ENCODE assay signal across 26 cellular contexts in genomic region chr13:33692531-33692930, GRCh38.
A peak's percentile ranks its signal among the peaks of the same experiment; 100 is the strongest.
DNase-seq lines count a peak whose midpoint lies in the region; ATAC-seq, FAIRE-seq and TF ChIP-seq lines count a peak whose summit lies in the region.
"Had no signal": no experiment of that assay in that cellular context is flagged by ENCODE, and none has a peak within 500 bp of the region (broad histone marks: within the 10 kb centered on the region; RNA-seq: fewer than 3 reads in every experiment).

No MANE protein-coding gene starts in this region.

- intact Hi-C loops in activated CD4-positive, alpha-beta T cell treated with anti-CD3 and anti-CD28 coated beads, Interleukin-2, amount 10 ng/mL, durations not matched to agents 24 days and 14 days (cut with micrococcal nuclease) = no loop called here
- intact Hi-C loops in HCT116 (cut with micrococcal nuclease) = no loop called here

- TF ChIP-seq POLR2A in HCT116 (IDR thresholded peaks at IDR 0.05; ENCODE audit: borderline replicate concordance, extremely low read depth, insufficient read depth, insufficient read length) (no peak), gastroesophageal sphincter (IDR thresholded peaks at IDR 0.05) (no peak)

- no peaks in the 10 kb centered on the region for H3K79me1 ChIP-seq in trophoblast cell (ENCODE audit: low read length)

- no peak for TF ChIP-seq RAD21 in HCT116 (IDR thresholded peaks at IDR 0.05; ENCODE audit: low read depth)

- H2BK120ac ChIP-seq in trophoblast cell (ENCODE audit: insufficient read depth, low read length, poor library complexity) = no peak overlapping the region

- no peak overlapping the region for H2AK5ac ChIP-seq in trophoblast cell (ENCODE audit: low read length)

- H3K23ac ChIP-seq in trophoblast cell (ENCODE audit: low read length) = no peak overlapping the region

- WGBS in trophoblast cell (ENCODE audit: extremely low coverage, insufficient coverage, insufficient read length) = no CpG with 5 or more reads among the region's 2 CpGs
- 73 to 79% methylated on average over 2 of the region's 2 CpGs for WGBS in gastroesophageal sphincter (ENCODE audit: low coverage in 1 of 2), 2 donors

- no peak for TF ChIP-seq EP300 in gastroesophageal sphincter (IDR thresholded peaks at IDR 0.05)

- no peak overlapping the region for H4K91ac ChIP-seq in trophoblast cell (ENCODE audit: low read depth, low read length)

- H3K36me3 ChIP-seq in HCT116 (ENCODE audit: control insufficient read depth in 1 of 2, insufficient read depth in 2 of 2, low read length in 2 of 2) (no peaks in the 10 kb centered on the region), bronchial epithelial cell (ENCODE audit: control insufficient read depth, insufficient read depth, low read length) (no peaks in the 10 kb centered on the region), trophoblast cell (ENCODE audit: control insufficient read depth in 1 of 2, insufficient read depth in 2 of 2, low read length in 2 of 2) (no peaks in the 10 kb centered on the region), gastroesophageal sphincter (no peaks in the 10 kb centered on the region)
- H3K36me3 ChIP-seq: BE2C, SJCRH30 had no signal

- H3K27me3 Mint-ChIP-seq in activated CD4-positive, alpha-beta T cell treated with anti-CD3 and anti-CD28 coated beads, Interleukin-2, amount 10 ng/mL, durations not matched to agents 24 days and 14 days = peaks cover 2% of the 10 kb centered on the region
- no peaks in the 10 kb centered on the region for H3K27me3 Mint-ChIP-seq in T-helper 2 cell treated with Interferon-gamma antibody and Interleukin-4, amounts not matched to agents 5 μg/mL and 100 μg/mL, for 36 hours (ENCODE audit: low read depth)

- H3K4me3 ChIP-seq in HCT116 (replicated peaks in 1 of 2; ENCODE audit: low read depth in 1 of 2, low read length in 2 of 2) (no peak overlapping the region), bronchial epithelial cell (ENCODE audit: low read depth, low read length) (no peak overlapping the region), trophoblast cell (ENCODE audit: low read depth, low read length) (no peak overlapping the region), gastroesophageal sphincter (no peak overlapping the region)
- H3K4me3 ChIP-seq: SJCRH30 had no signal

- H3K4me3 Mint-ChIP-seq in activated CD4-positive, alpha-beta T cell treated with anti-CD3 and anti-CD28 coated beads, Interleukin-2, amount 10 ng/mL, durations not matched to agents 24 days and 14 days = no peak overlapping the region
- H3K4me3 Mint-ChIP-seq in T-helper 2 cell treated with Interferon-gamma antibody and Interleukin-4, amounts not matched to agents 5 μg/mL and 100 μg/mL, for 36 hours = no peak overlapping the region

- H3K4me1 ChIP-seq in HCT116 (ENCODE audit: control insufficient read depth in 1 of 2, insufficient read depth in 2 of 2, low read length in 2 of 2) = peaks cover 11 to 15% of the 10 kb centered on the region in 2 experiments
- no peaks in the 10 kb centered on the region for H3K4me1 ChIP-seq in trophoblast cell (ENCODE audit: control insufficient read depth in 1 of 2, insufficient read depth in 2 of 2, low read length in 2 of 2)
- no peaks in the 10 kb centered on the region for H3K4me1 ChIP-seq in gastroesophageal sphincter
- H3K4me1 ChIP-seq: BE2C had no signal

- FAIRE-seq in bronchial epithelial cell (lab: Jason Lieb, UNC) = no peak
- FAIRE-seq: GM18507, H54, RCC 7860 had no signal

- no peaks in the 10 kb centered on the region for H3K9me3 Mint-ChIP-seq in activated CD4-positive, alpha-beta T cell treated with anti-CD3 and anti-CD28 coated beads, Interleukin-2, amount 10 ng/mL, durations not matched to agents 24 days and 14 days
- peaks cover 7% of the 10 kb centered on the region for H3K9me3 Mint-ChIP-seq in T-helper 2 cell treated with Interferon-gamma antibody and Interleukin-4, amounts not matched to agents 5 μg/mL and 100 μg/mL, for 36 hours

- DNase-seq in activated CD4-positive, alpha-beta T cell treated with anti-CD3 and anti-CD28 coated beads, Interleukin-2, amount 10 ng/mL, durations not matched to agents 24 days and 14 days = peak; percentile 41
- DNase-seq in activated CD4-positive, alpha-beta T cell treated with anti-CD3 and anti-CD28 coated beads for 48 hours = no peak
- DNase-seq in HCT116 (ENCODE audit: low read depth, low spot score) (no peak), bronchial epithelial cell (ENCODE audit: low read depth) (peak; percentile 69), trophoblast cell (peak; percentile 19 to 71)
- DNase-seq in T-helper 2 cell treated with Interferon-gamma antibody and Interleukin-4, amounts not matched to agents 5 μg/mL and 100 μg/mL, for 36 hours (ENCODE audit: low spot score) = no peak
- DNase-seq: 8988T, ACHN, BE2C, DMS153, IMR-90, KG1, MM.1S, NCI-H1092, NCI-H1417 treated with DMSO at 0.1 percent for 48 hours, NCI-H1694 treated with DMSO at 0.1 percent for 48 hours, NCI-H2081, NCI-H226, NCI-H510A, NCI-H69, OCI-M1, SJCRH30 had no signal

- H3K27ac ChIP-seq in HCT116 (ENCODE audit: low read depth, low read length) (no peak overlapping the region), trophoblast cell (ENCODE audit: low read depth, low read length) (no peak overlapping the region), gastroesophageal sphincter (no peak overlapping the region)
- H3K27ac ChIP-seq: SJCRH30 had no signal

- TF ChIP-seq CTCF in HCT116 (IDR thresholded peaks at IDR 0.05 in 2 of 3, conservative IDR thresholded peaks at IDR 0.05 in 1 of 3; ENCODE audit: borderline replicate concordance in 1 of 3, insufficient read depth in 1 of 3, low read depth in 2 of 3, low read length in 2 of 3) (no peak), bronchial epithelial cell (IDR thresholded peaks at IDR 0.05; ENCODE audit: insufficient read depth, low read length, severe bottlenecking) (no peak), gastroesophageal sphincter (IDR thresholded peaks at IDR 0.05) (no peak)

- H3K79me2 ChIP-seq in HCT116 (ENCODE audit: insufficient read depth, low read length) = no peaks in the 10 kb centered on the region
- H3K79me2 ChIP-seq in trophoblast cell (ENCODE audit: control insufficient read depth, insufficient read depth, low read length, poor library complexity) = no peaks in the 10 kb centered on the region

- POLR2A ChIA-PET in HCT116 (lab: Charles Lee) = no interaction called here

- no peaks in the 10 kb centered on the region for H3K27me3 ChIP-seq in HCT116 (ENCODE audit: insufficient read depth, low read length)
- no peaks in the 10 kb centered on the region for H3K27me3 ChIP-seq in bronchial epithelial cell (ENCODE audit: control insufficient read depth, insufficient read depth, low read length)
- H3K27me3 ChIP-seq in trophoblast cell (ENCODE audit: insufficient read depth, low read length) = no peaks in the 10 kb centered on the region
- H3K27me3 ChIP-seq in gastroesophageal sphincter = no peaks in the 10 kb centered on the region
- H3K27me3 ChIP-seq: BE2C, SJCRH30 had no signal

- H4K20me1 ChIP-seq in HCT116 (ENCODE audit: insufficient read depth) = no peaks in the 10 kb centered on the region

- peak overlapping the region; percentile 62 for H3K27ac Mint-ChIP-seq in activated CD4-positive, alpha-beta T cell treated with anti-CD3 and anti-CD28 coated beads, Interleukin-2, amount 10 ng/mL, durations not matched to agents 24 days and 14 days
- no peak overlapping the region for H3K27ac Mint-ChIP-seq in T-helper 2 cell treated with Interferon-gamma antibody and Interleukin-4, amounts not matched to agents 5 μg/mL and 100 μg/mL, for 36 hours

- RAD21 ChIA-PET in HCT116 (lab: Charles Lee; ENCODE audit: low non-redundant PET in 1 of 2, low total read pairs in 2 of 2, uncharacterized antibody in 2 of 2, unreplicated experiment in 2 of 2) = no interaction called here

- H2BK5ac ChIP-seq in trophoblast cell (ENCODE audit: low read depth, low read length, poor library complexity) = no peak overlapping the region

- no peak overlapping the region for H3K4ac ChIP-seq in trophoblast cell (ENCODE audit: low read depth, low read length)

- no peak overlapping the region for H3K4me2 ChIP-seq in HCT116 (ENCODE audit: low read length)
- no peak overlapping the region for H3K4me2 ChIP-seq in trophoblast cell (ENCODE audit: low read length)

- H4K12ac ChIP-seq in trophoblast cell (ENCODE audit: low read depth, low read length) = no peak overlapping the region

- H3K14ac ChIP-seq in trophoblast cell (ENCODE audit: low read length) = no peak overlapping the region

- H2AFZ ChIP-seq in HCT116 (ENCODE audit: low read depth, low read length, poor library complexity, severe bottlenecking) (peak overlapping the region; percentile 31), trophoblast cell (ENCODE audit: insufficient read depth, low read length, poor library complexity) (no peak overlapping the region)

- H3K18ac ChIP-seq in trophoblast cell (ENCODE audit: low read length) = no peak overlapping the region

- no TSS peak for BruUV-seq in HCT116 (replicated peaks; lab: Mats Ljungman, UMichigan)

- no peak overlapping the region for H4K8ac ChIP-seq in trophoblast cell (ENCODE audit: low read depth, low read length)

- ATAC-seq in HCT116 = no peak
- ATAC-seq in gastroesophageal sphincter = no peak

- CTCF ChIA-PET in HCT116 (lab: Charles Lee) = no interaction called here

- H3K9ac ChIP-seq in HCT116 (ENCODE audit: low read length) (no peak overlapping the region), trophoblast cell (ENCODE audit: low read length) (no peak overlapping the region)

- no peak overlapping the region for H2BK12ac ChIP-seq in trophoblast cell (ENCODE audit: low read length)

- no peaks in the 10 kb centered on the region for H3K36me3 Mint-ChIP-seq in activated CD4-positive, alpha-beta T cell treated with anti-CD3 and anti-CD28 coated beads, Interleukin-2, amount 10 ng/mL, durations not matched to agents 24 days and 14 days (ENCODE audit: low read depth)
- no peaks in the 10 kb centered on the region for H3K36me3 Mint-ChIP-seq in T-helper 2 cell treated with Interferon-gamma antibody and Interleukin-4, amounts not matched to agents 5 μg/mL and 100 μg/mL, for 36 hours (ENCODE audit: low read depth)

- H3K9me2 ChIP-seq in HCT116 (ENCODE audit: insufficient read depth) = no peaks in the 10 kb centered on the region

- H3K9me3 ChIP-seq in HCT116 (ENCODE audit: control insufficient read depth in 1 of 2, insufficient read depth in 1 of 2, low read depth in 1 of 2, low read length in 2 of 2) = no peaks in the 10 kb centered on the region
- H3K9me3 ChIP-seq in trophoblast cell (ENCODE audit: insufficient read depth, low read depth, low read length) = peaks cover 5% of the 10 kb centered on the region
- H3K9me3 ChIP-seq in gastroesophageal sphincter = no peaks in the 10 kb centered on the region
- H3K9me3 ChIP-seq: BE2C, SJCRH30 had no signal

- peaks cover 2% of the 10 kb centered on the region for H3K4me1 Mint-ChIP-seq in activated CD4-positive, alpha-beta T cell treated with anti-CD3 and anti-CD28 coated beads, Interleukin-2, amount 10 ng/mL, durations not matched to agents 24 days and 14 days
- no peaks in the 10 kb centered on the region for H3K4me1 Mint-ChIP-seq in T-helper 2 cell treated with Interferon-gamma antibody and Interleukin-4, amounts not matched to agents 5 μg/mL and 100 μg/mL, for 36 hours (ENCODE audit: low read depth)

TF ChIP-seq in HCT116, 20 proteins besides CTCF, POLR2A, EP300 and RAD21 (continues in another document):
- no peak for TF ChIP-seq YY1 (IDR thresholded peaks at IDR 0.05; ENCODE audit: extremely low read depth, insufficient replicate concordance, low read depth, low read length)
- TF ChIP-seq FOSL1 (IDR thresholded peaks at IDR 0.05; ENCODE audit: low read depth) = no peak
- TF ChIP-seq CBX3 (IDR thresholded peaks at IDR 0.05; ENCODE audit: low read depth) = no peak
- TF ChIP-seq SP1 (IDR thresholded peaks at IDR 0.05; ENCODE audit: low read depth) = no peak

Comparison
In these comparisons a context has a peak if more than half of its experiments do, and no peak if none do; other contexts are left out.
1. DNase-seq: peak in activated CD4-positive, alpha-beta T cell treated with anti-CD3 and anti-CD28 coated beads, Interleukin-2, amount 10 ng/mL, durations not matched to agents 24 days and 14 days (single experiment), bronchial epithelial cell (single experiment) and trophoblast cell (2 of 2); none in activated CD4-positive, alpha-beta T cell treated with anti-CD3 and anti-CD28 coated beads for 48 hours (single experiment), HCT116 (single experiment) and T-helper 2 cell treated with Interferon-gamma antibody and Interleukin-4, amounts not matched to agents 5 μg/mL and 100 μg/mL, for 36 hours (single experiment).